ENCODE assay signal across 8 cellular contexts in the genomic region with DNA sequence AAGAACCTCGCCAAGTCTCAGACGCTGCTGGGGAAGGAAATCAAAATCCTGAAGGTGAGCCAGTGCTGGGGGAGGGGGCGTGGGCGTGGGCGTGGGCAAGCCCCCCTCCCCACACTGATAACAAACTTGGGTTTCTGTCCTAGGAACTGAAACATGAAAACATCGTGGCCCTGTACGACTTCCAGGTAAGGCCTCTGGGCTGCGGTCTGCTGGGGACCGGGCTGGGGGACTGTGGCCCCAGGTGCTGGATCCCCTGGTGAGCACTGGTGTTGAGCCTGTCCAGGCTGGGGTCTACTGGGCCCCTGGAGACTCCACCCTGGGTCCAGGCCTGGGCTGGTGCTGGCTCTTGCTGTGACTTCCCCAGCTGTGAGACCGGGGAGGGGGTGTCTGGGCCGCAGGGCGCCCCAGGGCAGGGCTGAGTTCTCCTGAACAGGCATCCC. TPM values are rescaled to one million over a fixed set of nuclear protein-coding genes. Genes with fewer than 3 reads are reported as not detected.
DNase-seq lines count a peak whose midpoint lies in the region; ATAC-seq lines count a peak whose summit lies in the region.

No MANE protein-coding gene starts in this region.

- peak overlapping the region; percentile 86 for H3K4me3 Mint-ChIP-seq in activated T-helper 1 cell treated with anti-CD3 and anti-CD28 coated beads, Interleukin-12 subunit alpha, Interleukin-12 subunit beta, Interleukin-2, Interleukin-4 antibody, amounts not matched to agents 30 ng/mL and 10 ng/mL and 1 ng/mL, durations not matched to agents 14 hours and 24 hours and 36 hours
- peak overlapping the region; percentile 88 to 93 for H3K4me3 Mint-ChIP-seq in stimulated activated naive CD8-positive, alpha-beta T cell treated with anti-CD3 and anti-CD28 coated beads, Interleukin-15, amount 100 ng/mL, for 72 hours

- no peaks in the 10 kb centered on the region for H3K4me1 Mint-ChIP-seq in activated T-helper 1 cell treated with anti-CD3 and anti-CD28 coated beads, Interleukin-12 subunit alpha, Interleukin-12 subunit beta, Interleukin-2, Interleukin-4 antibody, amounts not matched to agents 30 ng/mL and 10 ng/mL and 1 ng/mL, durations not matched to agents 14 hours and 24 hours and 36 hours (ENCODE audit: low read depth)
- H3K4me1 Mint-ChIP-seq in stimulated activated naive CD8-positive, alpha-beta T cell treated with anti-CD3 and anti-CD28 coated beads, Interleukin-15, amount 100 ng/mL, for 72 hours, result peaks cover 35% of the 10 kb centered on the region

- intact Hi-C loops in activated T-helper 1 cell treated with anti-CD3 and anti-CD28 coated beads, Interleukin-12 subunit alpha, Interleukin-12 subunit beta, Interleukin-2, Interleukin-4 antibody, amounts not matched to agents 30 ng/mL and 10 ng/mL and 1 ng/mL, durations not matched to agents 14 hours and 24 hours and 36 hours (cut with micrococcal nuclease), result loop anchor here (1.0 to 10.0 kb wide), 5 partner anchors 34 to 1021 kb away; a partner anchor contains a TSS

- H3K4me3 ChIP-seq in iPS-18a (ENCODE audit: low read length), result peak overlapping the region; percentile 62

- ATAC-seq in GM18511 (IDR thresholded peaks at IDR 0.05; ENCODE audit: unreplicated experiment), result peak; percentile 20
- peak; percentile 31 for ATAC-seq in HG02973 (IDR thresholded peaks at IDR 0.05; ENCODE audit: unreplicated experiment)
- ATAC-seq in stimulated activated naive CD8-positive, alpha-beta T cell treated with anti-CD3 and anti-CD28 coated beads, Interleukin-15, amount 100 ng/mL, for 72 hours, result no peak
- no peak for ATAC-seq in HG03442 (IDR thresholded peaks at IDR 0.05; ENCODE audit: unreplicated experiment)

- H3K9me3 ChIP-seq in iPS-18a (ENCODE audit: control insufficient read depth, low read depth, low read length), result no peaks in the 10 kb centered on the region

- peak overlapping the region; percentile 78 for H3K27ac Mint-ChIP-seq in activated T-helper 1 cell treated with anti-CD3 and anti-CD28 coated beads, Interleukin-12 subunit alpha, Interleukin-12 subunit beta, Interleukin-2, Interleukin-4 antibody, amounts not matched to agents 30 ng/mL and 10 ng/mL and 1 ng/mL, durations not matched to agents 14 hours and 24 hours and 36 hours
- H3K27ac Mint-ChIP-seq in stimulated activated naive CD8-positive, alpha-beta T cell treated with anti-CD3 and anti-CD28 coated beads, Interleukin-15, amount 100 ng/mL, for 72 hours, result peak overlapping the region; percentile 89 to 94

- no peak for DNase-seq in activated T-helper 1 cell treated with anti-CD3 and anti-CD28 coated beads, Interleukin-12 subunit alpha, Interleukin-12 subunit beta, Interleukin-2, Interleukin-4 antibody, amounts not matched to agents 30 ng/mL and 10 ng/mL and 1 ng/mL, durations not matched to agents 14 hours and 24 hours and 36 hours (ENCODE audit: low spot score)
- DNase-seq in stimulated activated naive CD8-positive, alpha-beta T cell treated with anti-CD3 and anti-CD28 coated beads, Interleukin-15, amount 100 ng/mL, for 72 hours, result peak in 1 of 2 donors; percentile 23
- DNase-seq in NCI-H748 treated with DMSO at 0.1 percent for 48 hours (lab: John Stamatoyannopoulos, UW), result no peak
- no peak for DNase-seq in GM03348 (ENCODE audit: low spot score)

- peaks cover 2% of the 10 kb centered on the region for H3K36me3 ChIP-seq in iPS-18a (ENCODE audit: control insufficient read depth, low read depth, low read length)

- no peaks in the 10 kb centered on the region for H3K27me3 ChIP-seq in iPS-18a (ENCODE audit: control insufficient read depth, insufficient read depth, low read length)

- H3K36me3 Mint-ChIP-seq in activated T-helper 1 cell treated with anti-CD3 and anti-CD28 coated beads, Interleukin-12 subunit alpha, Interleukin-12 subunit beta, Interleukin-2, Interleukin-4 antibody, amounts not matched to agents 30 ng/mL and 10 ng/mL and 1 ng/mL, durations not matched to agents 14 hours and 24 hours and 36 hours (ENCODE audit: low read depth), result no peaks in the 10 kb centered on the region

- H3K27me3 Mint-ChIP-seq in activated T-helper 1 cell treated with anti-CD3 and anti-CD28 coated beads, Interleukin-12 subunit alpha, Interleukin-12 subunit beta, Interleukin-2, Interleukin-4 antibody, amounts not matched to agents 30 ng/mL and 10 ng/mL and 1 ng/mL, durations not matched to agents 14 hours and 24 hours and 36 hours (ENCODE audit: insufficient read depth), result peaks cover 2% of the 10 kb centered on the region
- no peaks in the 10 kb centered on the region for H3K27me3 Mint-ChIP-seq in stimulated activated naive CD8-positive, alpha-beta T cell treated with anti-CD3 and anti-CD28 coated beads, Interleukin-15, amount 100 ng/mL, for 72 hours

- peaks cover 5% of the 10 kb centered on the region for H3K4me1 ChIP-seq in iPS-18a (ENCODE audit: control insufficient read depth, low read depth, low read length)

- H3K27ac ChIP-seq in iPS-18a (ENCODE audit: low read length), result no peak overlapping the region

- peak overlapping the region; percentile 50 for H3K9ac ChIP-seq in iPS-18a (ENCODE audit: low read length)

- no peaks in the 10 kb centered on the region for H3K9me3 Mint-ChIP-seq in activated T-helper 1 cell treated with anti-CD3 and anti-CD28 coated beads, Interleukin-12 subunit alpha, Interleukin-12 subunit beta, Interleukin-2, Interleukin-4 antibody, amounts not matched to agents 30 ng/mL and 10 ng/mL and 1 ng/mL, durations not matched to agents 14 hours and 24 hours and 36 hours
- H3K9me3 Mint-ChIP-seq in stimulated activated naive CD8-positive, alpha-beta T cell treated with anti-CD3 and anti-CD28 coated beads, Interleukin-15, amount 100 ng/mL, for 72 hours, result no peaks in the 10 kb centered on the region

RNA-seq across cellular contexts. Expression of a gene that starts 1.2 kb away (rescaled TPM):
- 28.4 TPM in 2 replicates for total RNA-seq in activated T-helper 1 cell treated with anti-CD3 and anti-CD28 coated beads, Interleukin-12 subunit alpha, Interleukin-12 subunit beta, Interleukin-2, Interleukin-4 antibody, amounts not matched to agents 30 ng/mL and 10 ng/mL and 1 ng/mL, durations not matched to agents 14 hours and 24 hours and 36 hours

RNA-seq across cellular contexts. Expression of a gene that starts 33.4 kb away (rescaled TPM):
- 92.1 and 100.0 TPM in 2 replicates for total RNA-seq in activated T-helper 1 cell treated with anti-CD3 and anti-CD28 coated beads, Interleukin-12 subunit alpha, Interleukin-12 subunit beta, Interleukin-2, Interleukin-4 antibody, amounts not matched to agents 30 ng/mL and 10 ng/mL and 1 ng/mL, durations not matched to agents 14 hours and 24 hours and 36 hours

RNA-seq across cellular contexts. Expression of a gene that starts 54.1 kb away (rescaled TPM):
- 66.6 TPM in 2 replicates for total RNA-seq in activated T-helper 1 cell treated with anti-CD3 and anti-CD28 coated beads, Interleukin-12 subunit alpha, Interleukin-12 subunit beta, Interleukin-2, Interleukin-4 antibody, amounts not matched to agents 30 ng/mL and 10 ng/mL and 1 ng/mL, durations not matched to agents 14 hours and 24 hours and 36 hours

Comparison
In these comparisons a context has a peak if more than half of its experiments do, and no peak if none do; other contexts are left out.
1. ATAC-seq: peak in GM18511 (single experiment) and HG02973 (single experiment); none in stimulated activated naive CD8-positive, alpha-beta T cell treated with anti-CD3 and anti-CD28 coated beads, Interleukin-15, amount 100 ng/mL, for 72 hours (single experiment) and HG03442 (single experiment).